In the genomic region with DNA sequence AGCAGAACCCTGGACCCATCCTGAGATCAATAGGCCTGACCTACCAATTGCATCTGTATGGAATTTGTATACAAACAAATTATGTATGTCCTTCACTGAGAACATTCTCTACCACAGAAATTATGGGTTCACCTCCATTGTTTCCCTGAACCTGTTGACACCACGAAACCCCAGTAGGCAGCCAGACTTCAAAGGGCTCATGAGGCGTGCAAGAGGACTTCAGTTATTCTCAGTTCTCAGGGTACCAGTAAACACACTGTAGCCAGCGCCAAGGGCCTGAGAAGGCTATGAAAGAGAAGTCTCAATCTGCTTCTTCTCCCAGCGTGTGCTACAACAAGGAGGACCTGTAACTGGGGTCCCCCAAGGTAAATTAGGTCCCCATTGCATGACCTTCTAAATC, we compare ENCODE assay signal across 1 cellular context.
TF ChIP-seq lines count a peak whose summit lies in the region.

No MANE protein-coding gene starts in this region.

TF ChIP-seq in GM12878, 131 proteins besides CTCF, POLR2A, EP300 and RAD21 (continued from another document):
- TF ChIP-seq, protein P1, sequence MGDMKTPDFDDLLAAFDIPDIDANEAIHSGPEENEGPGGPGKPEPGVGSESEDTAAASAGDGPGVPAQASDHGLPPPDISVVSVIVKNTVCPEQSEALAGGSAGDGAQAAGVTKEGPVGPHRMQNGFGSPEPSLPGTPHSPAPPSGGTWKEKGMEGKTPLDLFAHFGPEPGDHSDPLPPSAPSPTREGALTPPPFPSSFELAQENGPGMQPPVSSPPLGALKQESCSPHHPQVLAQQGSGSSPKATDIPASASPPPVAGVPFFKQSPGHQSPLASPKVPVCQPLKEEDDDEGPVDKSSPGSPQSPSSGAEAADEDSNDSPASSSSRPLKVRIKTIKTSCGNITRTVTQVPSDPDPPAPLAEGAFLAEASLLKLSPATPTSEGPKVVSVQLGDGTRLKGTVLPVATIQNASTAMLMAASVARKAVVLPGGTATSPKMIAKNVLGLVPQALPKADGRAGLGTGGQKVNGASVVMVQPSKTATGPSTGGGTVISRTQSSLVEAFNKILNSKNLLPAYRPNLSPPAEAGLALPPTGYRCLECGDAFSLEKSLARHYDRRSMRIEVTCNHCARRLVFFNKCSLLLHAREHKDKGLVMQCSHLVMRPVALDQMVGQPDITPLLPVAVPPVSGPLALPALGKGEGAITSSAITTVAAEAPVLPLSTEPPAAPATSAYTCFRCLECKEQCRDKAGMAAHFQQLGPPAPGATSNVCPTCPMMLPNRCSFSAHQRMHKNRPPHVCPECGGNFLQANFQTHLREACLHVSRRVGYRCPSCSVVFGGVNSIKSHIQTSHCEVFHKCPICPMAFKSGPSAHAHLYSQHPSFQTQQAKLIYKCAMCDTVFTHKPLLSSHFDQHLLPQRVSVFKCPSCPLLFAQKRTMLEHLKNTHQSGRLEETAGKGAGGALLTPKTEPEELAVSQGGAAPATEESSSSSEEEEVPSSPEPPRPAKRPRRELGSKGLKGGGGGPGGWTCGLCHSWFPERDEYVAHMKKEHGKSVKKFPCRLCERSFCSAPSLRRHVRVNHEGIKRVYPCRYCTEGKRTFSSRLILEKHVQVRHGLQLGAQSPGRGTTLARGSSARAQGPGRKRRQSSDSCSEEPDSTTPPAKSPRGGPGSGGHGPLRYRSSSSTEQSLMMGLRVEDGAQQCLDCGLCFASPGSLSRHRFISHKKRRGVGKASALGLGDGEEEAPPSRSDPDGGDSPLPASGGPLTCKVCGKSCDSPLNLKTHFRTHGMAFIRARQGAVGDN (IDR thresholded peaks at IDR 0.05): no peak
- peak; percentile 99 for TF ChIP-seq PAX5 (IDR thresholded peaks at IDR 0.05; ENCODE audit: borderline replicate concordance, low read depth, low read length)
- no peak for TF ChIP-seq IKZF2 (IDR thresholded peaks at IDR 0.05)
- no peak for TF ChIP-seq CREM (IDR thresholded peaks at IDR 0.05; ENCODE audit: low read depth)
- TF ChIP-seq, protein P2, sequence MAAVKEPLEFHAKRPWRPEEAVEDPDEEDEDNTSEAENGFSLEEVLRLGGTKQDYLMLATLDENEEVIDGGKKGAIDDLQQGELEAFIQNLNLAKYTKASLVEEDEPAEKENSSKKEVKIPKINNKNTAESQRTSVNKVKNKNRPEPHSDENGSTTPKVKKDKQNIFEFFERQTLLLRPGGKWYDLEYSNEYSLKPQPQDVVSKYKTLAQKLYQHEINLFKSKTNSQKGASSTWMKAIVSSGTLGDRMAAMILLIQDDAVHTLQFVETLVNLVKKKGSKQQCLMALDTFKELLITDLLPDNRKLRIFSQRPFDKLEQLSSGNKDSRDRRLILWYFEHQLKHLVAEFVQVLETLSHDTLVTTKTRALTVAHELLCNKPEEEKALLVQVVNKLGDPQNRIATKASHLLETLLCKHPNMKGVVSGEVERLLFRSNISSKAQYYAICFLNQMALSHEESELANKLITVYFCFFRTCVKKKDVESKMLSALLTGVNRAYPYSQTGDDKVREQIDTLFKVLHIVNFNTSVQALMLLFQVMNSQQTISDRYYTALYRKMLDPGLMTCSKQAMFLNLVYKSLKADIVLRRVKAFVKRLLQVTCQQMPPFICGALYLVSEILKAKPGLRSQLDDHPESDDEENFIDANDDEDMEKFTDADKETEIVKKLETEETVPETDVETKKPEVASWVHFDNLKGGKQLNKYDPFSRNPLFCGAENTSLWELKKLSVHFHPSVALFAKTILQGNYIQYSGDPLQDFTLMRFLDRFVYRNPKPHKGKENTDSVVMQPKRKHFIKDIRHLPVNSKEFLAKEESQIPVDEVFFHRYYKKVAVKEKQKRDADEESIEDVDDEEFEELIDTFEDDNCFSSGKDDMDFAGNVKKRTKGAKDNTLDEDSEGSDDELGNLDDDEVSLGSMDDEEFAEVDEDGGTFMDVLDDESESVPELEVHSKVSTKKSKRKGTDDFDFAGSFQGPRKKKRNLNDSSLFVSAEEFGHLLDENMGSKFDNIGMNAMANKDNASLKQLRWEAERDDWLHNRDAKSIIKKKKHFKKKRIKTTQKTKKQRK (IDR thresholded peaks at IDR 0.05; ENCODE audit: low read depth, low read length): no peak
- TF ChIP-seq SRF (IDR thresholded peaks at IDR 0.05; ENCODE audit: low read depth in 2 of 2, low read length in 2 of 2): no peak
- TF ChIP-seq MXI1 (IDR thresholded peaks at IDR 0.05; ENCODE audit: low read depth, low read length): no peak
- TF ChIP-seq YY1 (IDR thresholded peaks at IDR 0.05; ENCODE audit: low read depth, low read length): 0 out of 2 replicates have a peak, but pooled peaks have one; percentile 34
- TF ChIP-seq, protein P3, sequence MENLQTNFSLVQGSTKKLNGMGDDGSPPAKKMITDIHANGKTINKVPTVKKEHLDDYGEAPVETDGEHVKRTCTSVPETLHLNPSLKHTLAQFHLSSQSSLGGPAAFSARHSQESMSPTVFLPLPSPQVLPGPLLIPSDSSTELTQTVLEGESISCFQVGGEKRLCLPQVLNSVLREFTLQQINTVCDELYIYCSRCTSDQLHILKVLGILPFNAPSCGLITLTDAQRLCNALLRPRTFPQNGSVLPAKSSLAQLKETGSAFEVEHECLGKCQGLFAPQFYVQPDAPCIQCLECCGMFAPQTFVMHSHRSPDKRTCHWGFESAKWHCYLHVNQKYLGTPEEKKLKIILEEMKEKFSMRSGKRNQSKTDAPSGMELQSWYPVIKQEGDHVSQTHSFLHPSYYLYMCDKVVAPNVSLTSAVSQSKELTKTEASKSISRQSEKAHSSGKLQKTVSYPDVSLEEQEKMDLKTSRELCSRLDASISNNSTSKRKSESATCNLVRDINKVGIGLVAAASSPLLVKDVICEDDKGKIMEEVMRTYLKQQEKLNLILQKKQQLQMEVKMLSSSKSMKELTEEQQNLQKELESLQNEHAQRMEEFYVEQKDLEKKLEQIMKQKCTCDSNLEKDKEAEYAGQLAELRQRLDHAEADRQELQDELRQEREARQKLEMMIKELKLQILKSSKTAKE (IDR thresholded peaks at IDR 0.05; ENCODE audit: low read depth, poor library complexity, severe bottlenecking): no peak
